Comparison of ENCODE assay signal across 17 cellular contexts in genomic region chr3:23052230-23053019, GRCh38.
DNase-seq lines count a peak whose midpoint lies in the region; ATAC-seq, FAIRE-seq and TF ChIP-seq lines count a peak whose summit lies in the region.
"Had no signal": no experiment of that assay in that cellular context is flagged by ENCODE, and none has a peak within 500 bp of the region (broad histone marks: within the 10 kb centered on the region; RNA-seq: fewer than 3 reads in every experiment).

No MANE protein-coding gene starts in this region.

- CTCF ChIA-PET in PC-3 (lab: Charles Lee): no interaction called here

- H3K27ac ChIP-seq in GM23338 (ENCODE audit: low read depth) (no peak overlapping the region), PC-3 (ENCODE audit: low read length) (no peak overlapping the region), foreskin keratinocyte (no peak overlapping the region)
- H3K27ac ChIP-seq: colonic mucosa, epithelial cell of prostate, parathyroid adenoma, stomach had no signal

- H3K36me3 ChIP-seq in GM23338 (ENCODE audit: insufficient read depth): no peaks in the 10 kb centered on the region
- H3K36me3 ChIP-seq in PC-3 (ENCODE audit: low read depth, low read length): no peaks in the 10 kb centered on the region
- H3K36me3 ChIP-seq: colonic mucosa, stomach had no signal

- H3K4me3 ChIP-seq in GM23338 (no peak overlapping the region), PC-3 (ENCODE audit: low read length) (no peak overlapping the region)
- H3K4me3 ChIP-seq: colonic mucosa, stomach had no signal

- peak; percentile 62 to 77 for TF ChIP-seq CTCF in GM23338 (conservative IDR thresholded peaks at IDR 0.05; ENCODE audit: low read depth in 2 of 2)
- TF ChIP-seq CTCF in PC-3 (conservative IDR thresholded peaks at IDR 0.05; ENCODE audit: low read depth, low read length): no peak; the same call in 1 of the 2 replicates
- TF ChIP-seq CTCF in foreskin keratinocyte (conservative IDR thresholded peaks at IDR 0.05): no peak

- H3F3A ChIP-seq in GM23338 (replicated peaks; ENCODE audit: low read depth): no peaks in the 10 kb centered on the region
- H3F3A ChIP-seq in PC-3 (ENCODE audit: low read length, unreplicated experiment): no peaks in the 10 kb centered on the region

- no peak overlapping the region for H3K9ac ChIP-seq in PC-3 (ENCODE audit: low read length)
- H3K9ac ChIP-seq: parathyroid adenoma had no signal

- H3K4me2 ChIP-seq in GM23338 (no peak overlapping the region), PC-3 (ENCODE audit: low read length) (no peak overlapping the region)

- peak; percentile 98 for ATAC-seq in GM23338
- peak; percentile 35 for ATAC-seq in PC-3
- peak; percentile 18 for ATAC-seq in foreskin keratinocyte
- peak; percentile 55 for ATAC-seq in stimulated activated memory B cell treated with anti-CD40 and anti-IgM and Interleukin-4, amounts not matched to agents 10 μg/mL and 1 μg/mL and 100 μg/mL, for 72 hours
- no peak for ATAC-seq in HG03196 (IDR thresholded peaks at IDR 0.05; ENCODE audit: unreplicated experiment)
- ATAC-seq: activated T-cell treated with anti-CD3 and anti-CD28 coated beads, Interleukin-2, amount 50 U/mL, for 4 hours; left colon had no signal

- H3K9me3 Mint-ChIP-seq in GM23338: peaks cover 9% of the 10 kb centered on the region; the same call in 1 of the 3 replicates
- H3K9me3 Mint-ChIP-seq in stimulated activated memory B cell treated with anti-CD40 and anti-IgM and Interleukin-4, amounts not matched to agents 10 μg/mL and 1 μg/mL and 100 μg/mL, for 72 hours: peaks cover 3% of the 10 kb centered on the region

- H4K20me1 ChIP-seq in GM23338 (replicated peaks; ENCODE audit: insufficient read depth) (no peaks in the 10 kb centered on the region), PC-3 (ENCODE audit: low read length) (no peaks in the 10 kb centered on the region)

- FAIRE-seq in H54 (lab: Jason Lieb, UNC): no peak

- H3K27me3 Mint-ChIP-seq in GM23338 (ENCODE audit: insufficient read depth, low read depth, poor library complexity): peaks cover 2% of the 10 kb centered on the region
- no peaks in the 10 kb centered on the region for H3K27me3 Mint-ChIP-seq in stimulated activated memory B cell treated with anti-CD40 and anti-IgM and Interleukin-4, amounts not matched to agents 10 μg/mL and 1 μg/mL and 100 μg/mL, for 72 hours
- H3K27me3 Mint-ChIP-seq: CD4-positive, alpha-beta T cell had no signal

- 0 out of 2 replicates have a peak overlapping the region, but pooled peaks have one; percentile 69 for H2AFZ ChIP-seq in GM23338
- no peak overlapping the region for H2AFZ ChIP-seq in PC-3 (ENCODE audit: low read length)
- H2AFZ ChIP-seq: parathyroid adenoma had no signal

- POLR2A ChIA-PET in PC-3 (lab: Charles Lee; ENCODE audit: unreplicated experiment): no interaction called here

- H3K79me2 ChIP-seq in GM23338 (replicated peaks; ENCODE audit: insufficient read depth) (no peaks in the 10 kb centered on the region), PC-3 (ENCODE audit: low read length) (no peaks in the 10 kb centered on the region)
- H3K79me2 ChIP-seq: parathyroid adenoma had no signal

- H3K36me3 Mint-ChIP-seq in GM23338 (ENCODE audit: low read depth): peaks cover 5% of the 10 kb centered on the region; the same call in 1 of the 3 replicates
- H3K36me3 Mint-ChIP-seq in stimulated activated memory B cell treated with anti-CD40 and anti-IgM and Interleukin-4, amounts not matched to agents 10 μg/mL and 1 μg/mL and 100 μg/mL, for 72 hours: peaks cover 2% of the 10 kb centered on the region

- no peaks in the 10 kb centered on the region for H3K4me1 ChIP-seq in GM23338 (ENCODE audit: insufficient read depth)
- peaks cover 14% of the 10 kb centered on the region for H3K4me1 ChIP-seq in PC-3 (ENCODE audit: insufficient read depth, low read length)
- peaks cover 8% of the 10 kb centered on the region for H3K4me1 ChIP-seq in foreskin keratinocyte
- H3K4me1 ChIP-seq: colonic mucosa, parathyroid adenoma, stomach had no signal

- TF ChIP-seq POLR2A in H54 (IDR thresholded peaks at IDR 0.05; ENCODE audit: low read depth, low read length): no peak

- no peak overlapping the region for H3K4me3 Mint-ChIP-seq in GM23338
- no peak overlapping the region for H3K4me3 Mint-ChIP-seq in stimulated activated memory B cell treated with anti-CD40 and anti-IgM and Interleukin-4, amounts not matched to agents 10 μg/mL and 1 μg/mL and 100 μg/mL, for 72 hours
- H3K4me3 Mint-ChIP-seq: activated T-cell treated with anti-CD3 and anti-CD28 coated beads, Interleukin-2, amount 50 U/mL, for 4 hours; CD4-positive, alpha-beta T cell had no signal

- intact Hi-C loops in PC-3 (cut with micrococcal nuclease): no loop called here

- H3K27me3 ChIP-seq in GM23338 (ENCODE audit: insufficient read depth): no peaks in the 10 kb centered on the region
- H3K27me3 ChIP-seq in PC-3 (ENCODE audit: low read length): no peaks in the 10 kb centered on the region
- H3K27me3 ChIP-seq in foreskin keratinocyte: peaks cover 85% of the 10 kb centered on the region
- H3K27me3 ChIP-seq: colonic mucosa, stomach had no signal

- BruUV-seq in PC-3 (replicated peaks; lab: Mats Ljungman, UMichigan): no TSS peak

- no peak overlapping the region for H3K27ac Mint-ChIP-seq in GM23338
- H3K27ac Mint-ChIP-seq in stimulated activated memory B cell treated with anti-CD40 and anti-IgM and Interleukin-4, amounts not matched to agents 10 μg/mL and 1 μg/mL and 100 μg/mL, for 72 hours: no peak overlapping the region
- H3K27ac Mint-ChIP-seq: CD4-positive, alpha-beta T cell had no signal

- no peaks in the 10 kb centered on the region for H3K9me3 ChIP-seq in PC-3 (ENCODE audit: low read length)
- H3K9me3 ChIP-seq: colonic mucosa had no signal

- no peaks in the 10 kb centered on the region for H3K4me1 Mint-ChIP-seq in GM23338
- peaks cover 19% of the 10 kb centered on the region for H3K4me1 Mint-ChIP-seq in stimulated activated memory B cell treated with anti-CD40 and anti-IgM and Interleukin-4, amounts not matched to agents 10 μg/mL and 1 μg/mL and 100 μg/mL, for 72 hours

- DNase-seq in GM23338 (ENCODE audit: low spot score) (peak; percentile 71), PC-3 (peak; percentile 33), foreskin keratinocyte (no peak), NCI-H1436 treated with DMSO at 0.1 percent for 48 hours (lab: John Stamatoyannopoulos, UW) (no peak), H54 (ENCODE audit: insufficient read length, low spot score) (no peak)
- DNase-seq: activated T-cell treated with anti-CD3 and anti-CD28 coated beads, Interleukin-2, amount 50 U/mL, for 4 hours; CD4-positive, alpha-beta T cell; colonic mucosa; GDM1; left colon; NCI-H2107; SHP77; stomach had no signal

- H3K9me2 ChIP-seq in GM23338 (ENCODE audit: insufficient read depth) (no peaks in the 10 kb centered on the region), PC-3 (replicated peaks; ENCODE audit: low read length) (no peaks in the 10 kb centered on the region)

TF ChIP-seq in GM23338, 12 proteins besides CTCF, POLR2A, EP300 and RAD21 (continues in another document):
- TF ChIP-seq EZH2 (IDR thresholded peaks at IDR 0.05; ENCODE audit: low read depth, unreplicated experiment) (no peak), JUNB (IDR thresholded peaks at IDR 0.05; ENCODE audit: unreplicated experiment) (no peak), POLR2AphosphoS5 (IDR thresholded peaks at IDR 0.05; ENCODE audit: low read depth) (no peak), NANOG (IDR thresholded peaks at IDR 0.05; ENCODE audit: borderline replicate concordance) (no peak), ZNF114 (CRISPR knock-in tag; IDR thresholded peaks at IDR 0.05) (no peak), STAT1 (IDR thresholded peaks at IDR 0.05; ENCODE audit: unreplicated experiment) (no peak)

Comparison
In these comparisons a context has a peak if more than half of its experiments do, and no peak if none do; other contexts are left out.
1. DNase-seq: peak in GM23338 (single experiment) and PC-3 (single experiment); none in foreskin keratinocyte (0 of 2), NCI-H1436 treated with DMSO at 0.1 percent for 48 hours (single experiment) and H54 (single experiment).
2. CTCF ChIP-seq: peak in GM23338 (2 of 2); none in PC-3 (single experiment) and foreskin keratinocyte (single experiment).